Comparison of ENCODE assay signal across 10 cellular contexts in genomic region chr4:102438873-102439614, GRCh38.
A peak's percentile ranks its signal among the peaks of the same experiment; 100 is the strongest.
DNase-seq lines count a peak whose midpoint lies in the region; ATAC-seq and TF ChIP-seq lines count a peak whose summit lies in the region.
"Had no signal": no experiment of that assay in that cellular context is flagged by ENCODE, and none has a peak within 500 bp of the region (broad histone marks: within the 10 kb centered on the region; RNA-seq: fewer than 3 reads in every experiment).

No MANE protein-coding gene starts in this region.

- no peak for TF ChIP-seq CTCF in HEK293 (tag by site-specific recombination; IDR thresholded peaks at IDR 0.05)
- no peak for TF ChIP-seq CTCF in right atrium auricular region (IDR thresholded peaks at IDR 0.05)
- no peak for TF ChIP-seq CTCF in thyroid gland (IDR thresholded peaks at IDR 0.05)

- H3K4me3 Mint-ChIP-seq in activated T-cell treated with anti-CD3 and anti-CD28 coated beads, Interleukin-2, amount 50 U/mL, for 72 hours = no peak overlapping the region
- H3K4me3 Mint-ChIP-seq: T-helper 1 cell treated with Interleukin-12 subunit alpha and Interleukin-12 subunit beta and Interleukin-4 antibody, amounts not matched to agents 30 μg/mL and 1 μg/mL, for 36 hours had no signal

- no peaks in the 10 kb centered on the region for H3K4me1 Mint-ChIP-seq in activated T-cell treated with anti-CD3 and anti-CD28 coated beads, Interleukin-2, amount 50 U/mL, for 72 hours (ENCODE audit: low read depth)

- intact Hi-C loops in thyroid gland (cut with DNase I) = no loop called here

- H3K4me1 ChIP-seq in HEK293 (ENCODE audit: control insufficient read depth, insufficient read depth, low read length) (no peaks in the 10 kb centered on the region; the same call in 1 of the 2 replicates), adipocyte (ENCODE audit: control insufficient read depth, insufficient read depth, low read length) (peaks cover 21% of the 10 kb centered on the region), right atrium auricular region (peaks cover 0 to 17% of the 10 kb centered on the region in 2 donors), skeletal muscle tissue (ENCODE audit: control insufficient read depth in 3 of 3, insufficient read depth in 3 of 3, low read length in 3 of 3) (peaks cover 0 to 6% (median 4%) of the 10 kb centered on the region in 3 donors), thyroid gland (peaks cover 4 to 9% of the 10 kb centered on the region in 2 donors)

- no peaks in the 10 kb centered on the region for H3K36me3 Mint-ChIP-seq in activated T-cell treated with anti-CD3 and anti-CD28 coated beads, Interleukin-2, amount 50 U/mL, for 72 hours (ENCODE audit: insufficient read depth in 2 of 2)

- H3K27ac ChIP-seq in HEK293 (ENCODE audit: extremely low read depth, low read depth, low read length) = no peak overlapping the region
- peak overlapping the region; percentile 12 to 51 for H3K27ac ChIP-seq in right atrium auricular region
- peak overlapping the region; percentile 76 for H3K27ac ChIP-seq in skeletal muscle tissue (ENCODE audit: low read depth, low read length)
- peak overlapping the region in 1 of 3 donors; percentile 12 for H3K27ac ChIP-seq in thyroid gland
- H3K27ac ChIP-seq: thoracic aorta had no signal

- H3K27me3 Mint-ChIP-seq in activated T-cell treated with anti-CD3 and anti-CD28 coated beads, Interleukin-2, amount 50 U/mL, for 72 hours (ENCODE audit: low read depth) = peaks cover 8% of the 10 kb centered on the region

- DNase-seq in adipocyte (ENCODE audit: low read depth) (peak; percentile 97), right atrium auricular region (ENCODE audit: low spot score) (no peak), thyroid gland (no peak)
- DNase-seq in activated T-cell treated with anti-CD3 and anti-CD28 coated beads, Interleukin-2, amount 50 U/mL, for 72 hours = no peak

- ATAC-seq in GM18498 (IDR thresholded peaks at IDR 0.05; ENCODE audit: unreplicated experiment) (no peak), GM21367 (IDR thresholded peaks at IDR 0.05; ENCODE audit: unreplicated experiment) (no peak)
- no peak for ATAC-seq in activated T-cell treated with anti-CD3 and anti-CD28 coated beads, Interleukin-2, amount 50 U/mL, for 72 hours (replicated peaks in 1 of 2)

- H3K9ac ChIP-seq in adipocyte (ENCODE audit: low read length) (peak overlapping the region; percentile 68), skeletal muscle tissue (ENCODE audit: low read depth in 1 of 3, low read length in 3 of 3) (no peak overlapping the region)

- 50 to 59% methylated on average over 4 of the region's 4 CpGs for WGBS in thyroid gland, 2 donors

- TF ChIP-seq POLR2A in thyroid gland (IDR thresholded peaks at IDR 0.05) = no peak

- no peak overlapping the region for H3K27ac Mint-ChIP-seq in activated T-cell treated with anti-CD3 and anti-CD28 coated beads, Interleukin-2, amount 50 U/mL, for 72 hours
- H3K27ac Mint-ChIP-seq: T-helper 1 cell treated with Interleukin-12 subunit alpha and Interleukin-12 subunit beta and Interleukin-4 antibody, amounts not matched to agents 30 μg/mL and 1 μg/mL, for 36 hours had no signal

- H3K36me3 ChIP-seq in HEK293 (ENCODE audit: control insufficient read depth in 2 of 2, insufficient read depth in 1 of 2, low read length in 2 of 2) = no peaks in the 10 kb centered on the region
- H3K36me3 ChIP-seq in adipocyte (ENCODE audit: control insufficient read depth, insufficient read depth, low read length, severe bottlenecking) = no peaks in the 10 kb centered on the region
- no peaks in the 10 kb centered on the region for H3K36me3 ChIP-seq in right atrium auricular region
- H3K36me3 ChIP-seq in skeletal muscle tissue (ENCODE audit: control insufficient read depth in 3 of 3, insufficient read depth in 3 of 3, low read length in 3 of 3) = no peaks in the 10 kb centered on the region
- no peaks in the 10 kb centered on the region for H3K36me3 ChIP-seq in thyroid gland
- H3K36me3 ChIP-seq: thoracic aorta had no signal

- H3K9me3 Mint-ChIP-seq in activated T-cell treated with anti-CD3 and anti-CD28 coated beads, Interleukin-2, amount 50 U/mL, for 72 hours = no peaks in the 10 kb centered on the region
- H3K9me3 Mint-ChIP-seq: T-helper 1 cell treated with Interleukin-12 subunit alpha and Interleukin-12 subunit beta and Interleukin-4 antibody, amounts not matched to agents 30 μg/mL and 1 μg/mL, for 36 hours had no signal

- POLR2A ChIA-PET in HEK293 (lab: Yijun Ruan, JAX) = interaction anchor here (0.6 to 0.7 kb wide), 2 partner anchors 605 to 613 kb away, joined by 3 read pairs; no protein-coding TSS in a partner anchor

- CTCF ChIA-PET in HEK293 (lab: Yijun Ruan, JAX) = interaction anchor here (0.5 to 0.8 kb wide), 3 partner anchors 175 to 570 kb away, joined by 3 to 4 read pairs (median 3); no protein-coding TSS in a partner anchor

- H3K9me3 ChIP-seq in HEK293 (ENCODE audit: control insufficient read depth, insufficient read depth, low read depth, low read length) = no peaks in the 10 kb centered on the region
- peaks cover 4% of the 10 kb centered on the region for H3K9me3 ChIP-seq in adipocyte (ENCODE audit: control insufficient read depth, low read length)
- H3K9me3 ChIP-seq in right atrium auricular region = no peaks in the 10 kb centered on the region
- no peaks in the 10 kb centered on the region for H3K9me3 ChIP-seq in skeletal muscle tissue (ENCODE audit: control insufficient read depth in 3 of 3, low read length in 3 of 3)
- H3K9me3 ChIP-seq in thyroid gland = no peaks in the 10 kb centered on the region
- H3K9me3 ChIP-seq: thoracic aorta had no signal

- H3K27me3 ChIP-seq in adipocyte (replicated peaks; ENCODE audit: control insufficient read depth, insufficient read depth, low read length) (no peaks in the 10 kb centered on the region), right atrium auricular region (no peaks in the 10 kb centered on the region), skeletal muscle tissue (ENCODE audit: control insufficient read depth in 3 of 3, insufficient read depth in 3 of 3, low read length in 3 of 3) (no peaks in the 10 kb centered on the region), thyroid gland (no peaks in the 10 kb centered on the region)

- H3K4me3 ChIP-seq in HEK293 (ENCODE audit: low read depth, low read length) = no peak overlapping the region
- peak overlapping the region; percentile 69 for H3K4me3 ChIP-seq in adipocyte (ENCODE audit: low read length)
- no peak overlapping the region for H3K4me3 ChIP-seq in right atrium auricular region
- no peak overlapping the region for H3K4me3 ChIP-seq in skeletal muscle tissue (ENCODE audit: low read length in 3 of 3)
- H3K4me3 ChIP-seq in thyroid gland (replicated peaks in 1 of 3) = no peak overlapping the region
- H3K4me3 ChIP-seq: thoracic aorta had no signal

TF ChIP-seq in HEK293, 187 proteins besides CTCF, POLR2A, EP300 and RAD21 (continues in another document):
- TF ChIP-seq HOXC10 (CRISPR knock-in tag; IDR thresholded peaks at IDR 0.05) (no peak), ZNF112 (tag by site-specific recombination; IDR thresholded peaks at IDR 0.05) (no peak), ZNF677 (tag by site-specific recombination; IDR thresholded peaks at IDR 0.05) (no peak), ZNF692 (tag by site-specific recombination; IDR thresholded peaks at IDR 0.05) (peak; percentile 45), ZNF621 (tag by site-specific recombination; IDR thresholded peaks at IDR 0.05) (no peak), ZEB2 (tag by site-specific recombination; IDR thresholded peaks at IDR 0.05) (0 out of 2 replicates have a peak, but pooled peaks have one; percentile 33), ZNF596 (tag by site-specific recombination; IDR thresholded peaks at IDR 0.05) (no peak), ZNF629 (tag by site-specific recombination; IDR thresholded peaks at IDR 0.05) (peak; percentile 66), ZNF843 (tag by site-specific recombination; IDR thresholded peaks at IDR 0.05) (no peak), ZNF214 (tag by site-specific recombination; IDR thresholded peaks at IDR 0.05; ENCODE audit: borderline replicate concordance) (no peak), ZNF830 (tag by site-specific recombination; IDR thresholded peaks at IDR 0.05; ENCODE audit: low read depth) (no peak), PRDM6 (tag by site-specific recombination; IDR thresholded peaks at IDR 0.05) (0 out of 2 replicates have a peak, but pooled peaks have one; percentile 8), OVOL3 (tag by site-specific recombination; IDR thresholded peaks at IDR 0.05) (no peak)
